ENCODE assay signal across 18 cellular contexts in genomic region chr9:13035822-13036221, GRCh38.
"Had no signal": no experiment of that assay in that cellular context is flagged by ENCODE, and none has a peak within 500 bp of the region (broad histone marks: within the 10 kb centered on the region; RNA-seq: fewer than 3 reads in every experiment).

No MANE protein-coding gene starts in this region.

- H3K27ac ChIP-seq: dorsolateral prefrontal cortex, lower lobe of right lung, prostate gland, thyroid gland, upper lobe of left lung had no signal

- ATAC-seq: left ventricle myocardium superior; lower lobe of right lung; natural killer cell treated with Interleukin-12 subunit alpha and Interleukin-12 subunit beta and Interleukin-15 and Interleukin-18, amount 100 ng/mL, for 72 hours; right cardiac atrium; stimulated activated naive CD8-positive, alpha-beta T cell treated with anti-CD3 and anti-CD28 coated beads, Interleukin-15, amount 100 ng/mL, for 72 hours had no signal

- H3K4me2 ChIP-seq: smooth muscle cell had no signal

- H3K9me3 ChIP-seq: lower lobe of right lung, prostate gland, thyroid gland, upper lobe of left lung had no signal

- H3K4me3 ChIP-seq: dorsolateral prefrontal cortex, lower lobe of right lung, prostate gland, smooth muscle cell, thyroid gland, upper lobe of left lung had no signal

- H3K36me3 ChIP-seq: lower lobe of right lung, prostate gland, thyroid gland, upper lobe of left lung had no signal

- H3K27me3 ChIP-seq: dorsolateral prefrontal cortex, thyroid gland, upper lobe of left lung had no signal

- DNase-seq: dorsolateral prefrontal cortex; effector CD4-positive, alpha-beta T cell; head of caudate nucleus; left ventricle myocardium superior; lower lobe of right lung; naive B cell; right cardiac atrium; stimulated activated CD4-positive, alpha-beta T cell treated with anti-CD3 and anti-CD28 coated beads, Interleukin-12 subunit alpha, Interleukin-12 subunit beta, amount 100 ng/mL, for 4 hours; stimulated activated CD4-positive, alpha-beta T cell treated with anti-CD3 and anti-CD28 coated beads, Interleukin-1b, Interleukin-23, amount 100 ng/mL, for 48 hours; stimulated activated CD4-positive, alpha-beta T cell treated with anti-CD3 and anti-CD28 coated beads, Interleukin-4, amount 100 ng/mL, for 1 hour; stimulated activated CD8-positive, alpha-beta memory T cell treated with anti-CD3 and anti-CD28 coated beads, Interleukin-4, amount 100 ng/mL, for 48 hours; stimulated activated naive CD4-positive, alpha-beta T cell; stimulated activated naive CD8-positive, alpha-beta T cell treated with anti-CD3 and anti-CD28 coated beads, Interleukin-15, amount 100 ng/mL, for 72 hours; thyroid gland; upper lobe of left lung had no signal
